24 cellular contexts compared by ENCODE assay signal in genomic region chr2:182973441-182974352, GRCh38.
A peak's percentile ranks its signal among the peaks of the same experiment; 100 is the strongest.
DNase-seq lines count a peak whose midpoint lies in the region; ATAC-seq and TF ChIP-seq lines count a peak whose summit lies in the region.
"Had no signal": no experiment of that assay in that cellular context is flagged by ENCODE, and none has a peak within 500 bp of the region (broad histone marks: within the 10 kb centered on the region; RNA-seq: fewer than 3 reads in every experiment).

No MANE protein-coding gene starts in this region.

- H3K4me1 Mint-ChIP-seq in endothelial cell (ENCODE audit: unreplicated experiment): peaks cover 47% of the 10 kb centered on the region
- H3K4me1 Mint-ChIP-seq: endodermal cell had no signal

- H3K27me3 Mint-ChIP-seq in endothelial cell (ENCODE audit: unreplicated experiment): no peaks in the 10 kb centered on the region
- H3K27me3 Mint-ChIP-seq: activated CD4-positive, alpha-beta memory T cell treated with anti-CD3 and anti-CD28 coated beads for 36 hours had no signal

- H3K9me3 ChIP-seq in cardiac muscle cell (ENCODE audit: low read depth) (no peaks in the 10 kb centered on the region), spleen (peaks cover 0 to 3% (median 0%) of the 10 kb centered on the region in 8 donors), left lung (peaks cover 0 to 5% of the 10 kb centered on the region in 2 donors)
- H3K9me3 ChIP-seq: adrenal gland had no signal

- H3K27me3 ChIP-seq in cardiac muscle cell (no peaks in the 10 kb centered on the region), spleen (replicated peaks in 1 of 7) (no peaks in the 10 kb centered on the region), left lung (no peaks in the 10 kb centered on the region)
- H3K27me3 ChIP-seq: adrenal gland, gastroesophageal sphincter, stomach, tibial nerve had no signal

- WGBS in spleen, 5 donors: 36 to 72% (median 58%) methylated on average over 1 of the region's 1 CpG

- H3K36me3 Mint-ChIP-seq in endothelial cell (ENCODE audit: low read depth, unreplicated experiment): peaks cover 28% of the 10 kb centered on the region

- intact Hi-C loops in Right ventricle myocardium inferior (cut with DNase I): loop anchor here (10.0 kb wide), 1 partner anchor 49 kb away; no protein-coding TSS in a partner anchor
- intact Hi-C loops in spleen (cut with DNase I; ENCODE audit: low total_unique reads): loop anchor here (10.0 kb wide), 1 partner anchor 789 kb away; no protein-coding TSS in a partner anchor
- intact Hi-C loops in left lung (cut with DNase I): no loop called here

- no peaks in the 10 kb centered on the region for H3K9me3 Mint-ChIP-seq in endothelial cell (ENCODE audit: unreplicated experiment)

- H3K4me1 ChIP-seq in cardiac muscle cell (ENCODE audit: low read depth) (no peaks in the 10 kb centered on the region), spleen (peaks cover 0 to 4% (median 0%) of the 10 kb centered on the region in 6 donors), left lung (no peaks in the 10 kb centered on the region)
- H3K4me1 ChIP-seq: adrenal gland had no signal

- no peak for TF ChIP-seq POLR2A in spleen (IDR thresholded peaks at IDR 0.05)

- POLR2A ChIA-PET in HEK293T (lab: Yijun Ruan, JAX): no interaction called here

- H3K27ac ChIP-seq in cardiac muscle cell: peak overlapping the region; percentile 44
- no peak overlapping the region for H3K27ac ChIP-seq in spleen
- no peak overlapping the region for H3K27ac ChIP-seq in left lung
- H3K27ac ChIP-seq: adrenal gland, stomach had no signal

- H3K4me3 ChIP-seq in cardiac muscle cell: no peak overlapping the region
- H3K4me3 ChIP-seq in spleen: no peak overlapping the region
- no peak overlapping the region for H3K4me3 ChIP-seq in left lung
- H3K4me3 ChIP-seq: adrenal gland, gastroesophageal sphincter, stomach, tibial nerve had no signal

- TF ChIP-seq CTCF in cardiac muscle cell (IDR thresholded peaks at IDR 0.05; ENCODE audit: low read depth, low read length): no peak
- no peak for TF ChIP-seq CTCF in endothelial cell (IDR thresholded peaks at IDR 0.05; ENCODE audit: unreplicated experiment)
- TF ChIP-seq CTCF in spleen (IDR thresholded peaks at IDR 0.05 in 8 of 11, conservative IDR thresholded peaks at IDR 0.05 in 3 of 11): no peak
- TF ChIP-seq CTCF in left lung (IDR thresholded peaks at IDR 0.05): no peak

- no peak for DNase-seq in cardiac muscle cell (ENCODE audit: low read depth in 1 of 2, low spot score in 1 of 2)
- DNase-seq in Right ventricle myocardium inferior (ENCODE audit: missing footprints): no peak
- no peak for DNase-seq in endothelial cell (ENCODE audit: low spot score)
- DNase-seq in HEK293T (ENCODE audit: extremely low spot score): no peak
- DNase-seq in spleen: no peak
- DNase-seq in SKM-1 (lab: John Stamatoyannopoulos, UW; ENCODE audit: unreplicated experiment): no peak
- no peak for DNase-seq in left lung
- DNase-seq: activated CD4-positive, alpha-beta memory T cell treated with anti-CD3 and anti-CD28 coated beads for 36 hours; activated naive CD4-positive, alpha-beta T cell; activated T-cell treated with anti-CD3 and anti-CD28 coated beads for 4 hours; adrenal gland; cortex of kidney; DMS79 treated with DMSO at 0.1 percent for 48 hours; endodermal cell; mammary epithelial cell; NCI-H2171; NCI-H524 treated with DMSO at 0.1 percent for 48 hours; occipital lobe; stomach; SW 1271 had no signal

- CTCF ChIA-PET in HEK293T (lab: Yijun Ruan, JAX): interaction anchor here (0.6 kb wide), 1 partner anchor 20 kb away, joined by 3 read pairs; no protein-coding TSS in a partner anchor

- no peak overlapping the region for H3K4me3 Mint-ChIP-seq in endothelial cell (ENCODE audit: unreplicated experiment)
- H3K4me3 Mint-ChIP-seq: activated CD4-positive, alpha-beta memory T cell treated with anti-CD3 and anti-CD28 coated beads for 36 hours; B cell; endodermal cell had no signal

- H3K27ac Mint-ChIP-seq in endothelial cell (ENCODE audit: unreplicated experiment): peak overlapping the region; percentile 89
- H3K27ac Mint-ChIP-seq: activated CD4-positive, alpha-beta memory T cell treated with anti-CD3 and anti-CD28 coated beads for 36 hours; B cell; endodermal cell had no signal

- H3K36me3 ChIP-seq in cardiac muscle cell (peaks cover 40% of the 10 kb centered on the region), spleen (peaks cover 0 to 22% (median 0%) of the 10 kb centered on the region in 6 donors), left lung (peaks cover 0 to 17% of the 10 kb centered on the region in 2 donors)
- H3K36me3 ChIP-seq: adrenal gland had no signal

- ATAC-seq in Right ventricle myocardium inferior (no peak), HG03460 (IDR thresholded peaks at IDR 0.05; ENCODE audit: unreplicated experiment) (peak; percentile 38), left lung (no peak)
- ATAC-seq: gastroesophageal sphincter had no signal

TF ChIP-seq in HEK293T, 16 proteins besides CTCF, POLR2A, EP300 and RAD21:
- TF ChIP-seq FOXM1 (IDR thresholded peaks at IDR 0.05; ENCODE audit: borderline replicate concordance) (no peak), TARDBP (IDR thresholded peaks at IDR 0.05) (no peak), FOXA1 (IDR thresholded peaks at IDR 0.05) (no peak)

Comparison
In these comparisons a context has a peak if more than half of its experiments do, and no peak if none do; other contexts are left out.
1. intact Hi-C loops: an anchor here in Right ventricle myocardium inferior (10.0 kb wide) and spleen (10.0 kb wide); none called in left lung.